ENCODE assay signal across 15 cellular contexts in the genomic region with DNA sequence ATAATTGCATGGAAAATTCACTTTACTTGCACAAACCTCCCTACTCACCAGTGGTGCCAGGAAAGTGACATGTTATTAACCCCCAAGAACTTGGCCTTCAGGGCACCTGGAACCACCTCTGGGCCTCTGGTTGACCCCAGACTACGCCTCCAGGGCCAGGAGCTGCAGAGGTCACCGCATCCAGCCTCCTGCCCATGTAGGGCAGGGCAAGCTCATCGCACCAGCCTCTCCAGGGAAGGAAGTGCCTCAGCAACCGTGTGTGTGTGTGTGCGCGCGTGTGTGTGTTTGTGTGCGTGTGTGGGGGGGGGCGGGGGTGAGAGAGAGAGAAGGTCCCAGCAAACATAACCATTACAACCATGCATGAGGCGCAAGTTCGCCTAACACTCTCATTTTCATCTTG. TPM values are rescaled to one million over a fixed set of nuclear protein-coding genes. Genes with fewer than 3 reads are reported as not detected.
"Had no signal": no experiment of that assay in that cellular context is flagged by ENCODE, and none has a peak within 500 bp of the region (broad histone marks: within the 10 kb centered on the region; RNA-seq: fewer than 3 reads in every experiment).

No MANE protein-coding gene starts in this region.

- H2AFZ ChIP-seq: hepatocyte had no signal

- H3K27me3 ChIP-seq: dorsolateral prefrontal cortex, hepatocyte, uterus had no signal

- H3K9me3 ChIP-seq: mucosa of descending colon, uterus had no signal

- H3K4me2 ChIP-seq: hepatocyte had no signal

- H3K36me3 ChIP-seq: uterus had no signal

- H3K79me2 ChIP-seq: hepatocyte had no signal

- H3K4me3 ChIP-seq: dorsolateral prefrontal cortex, hepatocyte, mucosa of descending colon, uterus had no signal

- ATAC-seq: left colon; mucosa of descending colon; naive thymus-derived CD8-positive, alpha-beta T cell; right cardiac atrium had no signal

- FAIRE-seq: small intestine had no signal

- DNase-seq: cortex of kidney; dorsolateral prefrontal cortex; effector CD8-positive, alpha-beta T cell; foreskin melanocyte; left colon; mucosa of descending colon; naive thymus-derived CD8-positive, alpha-beta T cell; right cardiac atrium; small intestine; stimulated activated CD4-positive, alpha-beta T cell treated with anti-CD3 and anti-CD28 coated beads, Interleukin-12 subunit alpha, Interleukin-12 subunit beta, amount 100 ng/mL, for 4 hours; stimulated activated CD4-positive, alpha-beta T cell treated with anti-CD3 and anti-CD28 coated beads, Interleukin-2, amount 100 ng/mL, for 48 hours; stimulated activated naive CD4-positive, alpha-beta T cell treated with Interleukin-2 at 50 U/mL for 16 hours; trophoblast cell; uterus had no signal

- H3K27ac ChIP-seq: hepatocyte, uterus had no signal

- H3K4me1 ChIP-seq: uterus had no signal

RNA-seq across cellular contexts. Expression of gene RAB6B, which starts 31.8 kb away (rescaled TPM):
- total RNA-seq: naive thymus-derived CD8-positive, alpha-beta T cell had no signal
